In genomic region chr11:67504023-67504949, GRCh38 we compare ENCODE assay signal across 8 cellular contexts.
A peak's percentile ranks its signal among the peaks of the same experiment; 100 is the strongest.
DNase-seq lines count a peak whose midpoint lies in the region; ATAC-seq lines count a peak whose summit lies in the region.

No MANE protein-coding gene starts in this region.

- peak overlapping the region; percentile 48 for H3K27ac ChIP-seq in angular gyrus (ENCODE audit: low read depth, low read length)

- ATAC-seq in HG02973 (IDR thresholded peaks at IDR 0.05; ENCODE audit: unreplicated experiment): no peak
- no peak for ATAC-seq in HG03196 (IDR thresholded peaks at IDR 0.05; ENCODE audit: unreplicated experiment)

- DNase-seq in NCI-H345 (lab: John Stamatoyannopoulos, UW): peak; percentile 55
- no peak for DNase-seq in NCI-H345 treated with DMSO at 0.1 percent for 48 hours (lab: John Stamatoyannopoulos, UW; ENCODE audit: unreplicated experiment)
- DNase-seq in NCI-H774 (lab: John Stamatoyannopoulos, UW): peak; percentile 7
- DNase-seq in iPS-NIHi7 (ENCODE audit: extremely low spot score): peak; percentile 61
- DNase-seq in stimulated activated CD8-positive, alpha-beta memory T cell treated with anti-CD3 and anti-CD28 coated beads, Interleukin-12 subunit alpha, Interleukin-12 subunit beta, amount 100 ng/mL, for 4 hours (ENCODE audit: low read depth): peak; percentile 36
